ENCODE assay signal across 29 cellular contexts in genomic region chr6:106466211-106466610, GRCh38.
"Had no signal": no experiment of that assay in that cellular context is flagged by ENCODE, and none has a peak within 500 bp of the region (broad histone marks: within the 10 kb centered on the region; RNA-seq: fewer than 3 reads in every experiment).

No MANE protein-coding gene starts in this region.

- DNase-seq: activated CD4-positive, alpha-beta memory T cell treated with anti-CD3 and anti-CD28 coated beads for 36 hours; activated CD4-positive, alpha-beta T cell treated with anti-CD3 and anti-CD28 coated beads for 36 hours; activated CD4-positive, alpha-beta T cell treated with anti-CD3 and anti-CD28 coated beads, Interleukin-2, amount 10 ng/mL, durations not matched to agents 24 days and 14 days; activated CD4-positive, CD25-positive, alpha-beta regulatory T cell; activated CD4-positive, CD25-positive, alpha-beta regulatory T cell treated with anti-CD3 and anti-CD28 coated beads, Interleukin-2, amount 50 U/mL, for 72 hours; activated CD8-positive, alpha-beta memory T cell treated with anti-CD3 and anti-CD28 coated beads, Interleukin-2, amount 10 ng/mL, durations not matched to agents 7 days and 5 days; activated CD8-positive, alpha-beta memory T cell treated with anti-CD3 and anti-CD28 coated beads, Interleukin-2, amount 50 U/mL, for 4 hours; activated CD8-positive, alpha-beta T cell treated with anti-CD3 and anti-CD28 coated beads, Interleukin-2, amount 10 ng/mL, durations not matched to agents 7 days and 5 days; activated effector memory CD4-positive, alpha-beta T cell treated with anti-CD3 and anti-CD28 coated beads, Interleukin-2, amount 50 U/mL, for 16 hours; activated naive CD4-positive, alpha-beta T cell treated with anti-CD3 and anti-CD28 coated beads for 36 hours; activated naive CD8-positive, alpha-beta T cell treated with anti-CD3 and anti-CD28 coated beads for 36 hours; activated naive CD8-positive, alpha-beta T cell treated with anti-CD3 and anti-CD28 coated beads, Interleukin-2, amount 50 U/mL, for 24 hours; activated T-cell treated with anti-CD3 and anti-CD28 coated beads, Interleukin-2, amount 50 U/mL, for 1 hour; activated T-cell treated with anti-CD3 and anti-CD28 coated beads, Interleukin-2, amount 50 U/mL, for 48 hours; adrenal gland; central memory CD4-positive, alpha-beta T cell; cerebellar nuclear complex; colonic mucosa; effector CD8-positive, alpha-beta T cell; esophagus squamous epithelium; foreskin melanocyte; heart right ventricle had no signal

- H3K4me1 ChIP-seq: adrenal gland, ascending aorta, breast epithelium, colonic mucosa, gastroesophageal sphincter, heart right ventricle had no signal

- H3K36me3 ChIP-seq: adrenal gland, ascending aorta, breast epithelium, cardiac muscle cell, colonic mucosa, gastroesophageal sphincter, heart right ventricle had no signal

- H3K27me3 ChIP-seq: ascending aorta, breast epithelium, cardiac muscle cell, colonic mucosa, esophagus squamous epithelium, hepatocyte had no signal

- H3K4me3 ChIP-seq: adrenal gland, ascending aorta, breast epithelium, cardiac muscle cell, colonic mucosa, esophagus squamous epithelium, gastroesophageal sphincter, heart right ventricle, hepatocyte had no signal

- H3K9me3 ChIP-seq: adrenal gland, ascending aorta, breast epithelium, colonic mucosa, esophagus squamous epithelium, gastroesophageal sphincter, heart right ventricle had no signal

- ATAC-seq: activated CD4-positive, alpha-beta T cell treated with anti-CD3 and anti-CD28 coated beads for 36 hours; activated CD8-positive, alpha-beta memory T cell treated with anti-CD3 and anti-CD28 coated beads, Interleukin-2, amount 10 ng/mL, durations not matched to agents 7 days and 5 days; activated CD8-positive, alpha-beta T cell treated with anti-CD3 and anti-CD28 coated beads, Interleukin-2, amount 10 ng/mL, durations not matched to agents 7 days and 5 days; activated naive CD8-positive, alpha-beta T cell treated with anti-CD3 and anti-CD28 coated beads, Interleukin-2, amount 50 U/mL, for 24 hours; gastroesophageal sphincter; heart right ventricle had no signal

- FAIRE-seq: endometrium, endothelial cell of umbilical vein had no signal
